In genomic region chr20:58894652-58895051, GRCh38 we compare ENCODE assay signal across 10 cellular contexts. TPM values are rescaled to one million over a fixed set of nuclear protein-coding genes. Genes with fewer than 3 reads are reported as not detected.
DNase-seq lines count a peak whose midpoint lies in the region; ATAC-seq, FAIRE-seq and TF ChIP-seq lines count a peak whose summit lies in the region.
"Had no signal": no experiment of that assay in that cellular context is flagged by ENCODE, and none has a peak within 500 bp of the region (broad histone marks: within the 10 kb centered on the region; RNA-seq: fewer than 3 reads in every experiment).

No MANE protein-coding gene starts in this region.

- TF ChIP-seq RAD21 in A549 (conservative IDR thresholded peaks at IDR 0.05 in 1 of 2, IDR thresholded peaks at IDR 0.05 in 1 of 2), result no peak

- DNase-seq in A549 (ENCODE audit: low read depth in 1 of 2, low spot score in 1 of 2) (no peak), HAP-1 (ENCODE audit: low spot score in 2 of 2) (no peak), mesothelial cell of epicardium (ENCODE audit: low spot score in 2 of 2, unreplicated experiment in 2 of 2) (no peak), NCI-H1694 treated with DMSO at 0.1 percent for 48 hours (lab: John Stamatoyannopoulos, UW) (no peak), H7 (no peak), esophagus squamous epithelium (lab: John Stamatoyannopoulos, UW) (no peak)
- DNase-seq: activated CD4-positive, alpha-beta T cell treated with anti-CD3 and anti-CD28 coated beads for 1 hour had no signal

- H3K4me1 Mint-ChIP-seq in mesothelial cell of epicardium, result peaks cover 66% of the 10 kb centered on the region

- in situ Hi-C loops in HAP-1 (cut with MboI; ENCODE audit: low sequenced_read_pairs), result no loop called here

- peak overlapping the region in 1 of 2 experiments; percentile 3; a peak in 1 of 6 replicates for H3K27ac ChIP-seq in A549
- H3K27ac ChIP-seq in angular gyrus (ENCODE audit: low read depth, low read length), result peak overlapping the region; percentile 64
- H3K27ac ChIP-seq in esophagus squamous epithelium, result peak overlapping the region in 2 of 4 donors; percentile 8 to 48

- no peaks in the 10 kb centered on the region for H3K9me3 Mint-ChIP-seq in mesothelial cell of epicardium

- H3K4me2 ChIP-seq in A549, result peak overlapping the region; percentile 77

- TF ChIP-seq POLR2A in A549 (IDR thresholded peaks at IDR 0.05; ENCODE audit: low read length) (no peak), esophagus squamous epithelium (IDR thresholded peaks at IDR 0.05) (no peak)

- no peak for FAIRE-seq in A549 (lab: Jason Lieb, UNC)
- FAIRE-seq: endometrium had no signal

- H3K27me3 Mint-ChIP-seq in mesothelial cell of epicardium (ENCODE audit: low read depth), result no peaks in the 10 kb centered on the region

- H3K4me3 ChIP-seq in A549, result no peak overlapping the region
- peak overlapping the region; percentile 75 for H3K4me3 ChIP-seq in HAP-1
- H3K4me3 ChIP-seq in H7 (ENCODE audit: insufficient read depth, low read depth, low read length), result no peak overlapping the region
- H3K4me3 ChIP-seq in esophagus squamous epithelium, result peak overlapping the region in 1 of 4 donors; percentile 25

- TF ChIP-seq EP300 in A549 (IDR thresholded peaks at IDR 0.05), result no peak

- CTCF ChIA-PET in A549 (lab: Yijun Ruan, JAX), result no interaction called here

- peak overlapping the region; percentile 93 for H3K4me3 Mint-ChIP-seq in mesothelial cell of epicardium

- intact Hi-C loops in esophagus squamous epithelium (cut with DNase I), result loop anchor here (10.0 kb wide), 1 partner anchor 140 kb away; the partner anchor contains the start of gene ATP5F1E

- H3K4me1 ChIP-seq in A549 (peaks cover 37% of the 10 kb centered on the region), HAP-1 (peaks cover 33% of the 10 kb centered on the region), esophagus squamous epithelium (peaks cover 20 to 76% (median 54%) of the 10 kb centered on the region in 3 donors)

- H3K36me3 Mint-ChIP-seq in mesothelial cell of epicardium, result peaks cover 6% of the 10 kb centered on the region

- no peaks in the 10 kb centered on the region for H3K9me3 ChIP-seq in A549
- no peaks in the 10 kb centered on the region for H3K9me3 ChIP-seq in HAP-1
- no peaks in the 10 kb centered on the region for H3K9me3 ChIP-seq in esophagus squamous epithelium

- H3K27me3 ChIP-seq in HAP-1 (ENCODE audit: low read depth), result no peaks in the 10 kb centered on the region
- H3K27me3 ChIP-seq in H7 (ENCODE audit: control insufficient read depth, insufficient read depth, low read length), result peaks cover 6% of the 10 kb centered on the region
- H3K27me3 ChIP-seq in esophagus squamous epithelium, result no peaks in the 10 kb centered on the region

- H3K36me3 ChIP-seq in HAP-1 (replicated peaks) (peaks cover 42% of the 10 kb centered on the region), H7 (replicated peaks; ENCODE audit: control insufficient read depth, insufficient read depth, low read length) (peaks cover 1% of the 10 kb centered on the region; the same call in 1 of the 2 replicates), esophagus squamous epithelium (peaks cover 0 to 33% (median 7%) of the 10 kb centered on the region in 3 donors)

- ATAC-seq in A549 (no peak), HG03139 (IDR thresholded peaks at IDR 0.05; ENCODE audit: unreplicated experiment) (no peak)

- H3K27ac Mint-ChIP-seq in mesothelial cell of epicardium, result peak overlapping the region; percentile 79

- no peak for TF ChIP-seq CTCF in A549 (IDR thresholded peaks at IDR 0.05)
- TF ChIP-seq CTCF in mesothelial cell of epicardium (IDR thresholded peaks at IDR 0.05; ENCODE audit: unreplicated experiment), result no peak
- no peak for TF ChIP-seq CTCF in esophagus squamous epithelium (IDR thresholded peaks at IDR 0.05)

- POLR2A ChIA-PET in A549 (lab: Yijun Ruan, JAX), result no interaction called here

TF ChIP-seq in A549, 52 proteins besides CTCF, POLR2A, EP300 and RAD21:
- TF ChIP-seq MYC (IDR thresholded peaks at IDR 0.05; ENCODE audit: borderline replicate concordance, low read length) (no peak), RNF2 (IDR thresholded peaks at IDR 0.05; ENCODE audit: borderline replicate concordance, low read depth) (no peak), HEYL (CRISPR knock-in tag; IDR thresholded peaks at IDR 0.05) (no peak), CBX2 (IDR thresholded peaks at IDR 0.05; ENCODE audit: borderline replicate concordance, low read depth) (no peak), JUN (IDR thresholded peaks at IDR 0.05) (no peak), POLR2AphosphoS2 (conservative IDR thresholded peaks at IDR 0.05; ENCODE audit: low read length) (no peak), E2F6 (IDR thresholded peaks at IDR 0.05; ENCODE audit: borderline replicate concordance, low read depth) (no peak), FOSL2 (IDR thresholded peaks at IDR 0.05) (no peak), FOSL2 (CRISPR knock-in tag; IDR thresholded peaks at IDR 0.05) (no peak), RCOR1 (IDR thresholded peaks at IDR 0.05; ENCODE audit: low read depth, low read length) (no peak), MAZ (IDR thresholded peaks at IDR 0.05; ENCODE audit: borderline replicate concordance, low read depth, low read length) (no peak), HDAC2 (IDR thresholded peaks at IDR 0.05) (no peak)

RNA-seq across cellular contexts. Expression of gene GNAS, which starts 42.1 kb away (rescaled TPM):
- polyA plus RNA-seq in A549 (2011; rRNA removed) (534 and 738 TPM in 2 replicates), A549 (2017; fragmentation: RNase III; extraction: RNeasy Plus Mini Kit Qiagen cat#74134 plus additional on column Dnase treatment) (507 to 621 TPM (median 600 TPM) in 3 replicates)
- polyA plus RNA-seq in A549 (2012; cell fraction: cytosol; rRNA removed), result 1,323 and 1,403 TPM in 2 replicates
- polyA plus RNA-seq in A549 (2012; cell fraction: nucleus; rRNA removed), result 944 and 1,281 TPM in 2 replicates
- polyA minus RNA-seq in A549 (2011; rRNA and poly(A)+ RNA removed), result 1,221 and 1,341 TPM in 2 replicates
- total RNA-seq in mesothelial cell of epicardium (1,218 to 1,240 TPM (median 1,226 TPM) in 3 replicates), esophagus squamous epithelium (100 to 1,000 TPM; 334 to 513 (median 458) TPM)
- 683 and 685 TPM in 2 replicates for total RNA-seq in H7 (2014; rRNA removed; shearing (Covaris generic))

RNA-seq across cellular contexts. Expression of gene GNAS-AS1, which starts 44.0 kb away (rescaled TPM):
- not detected in 2 replicates for polyA plus RNA-seq in A549 (2011; rRNA removed)
- not detected in 2 replicates for polyA plus RNA-seq in A549 (2012; cell fraction: cytosol; rRNA removed)
- polyA plus RNA-seq in A549 (2012; cell fraction: nucleus; rRNA removed), result not detected in 2 replicates
- polyA plus RNA-seq in A549 (2017; fragmentation: RNase III; extraction: RNeasy Plus Mini Kit Qiagen cat#74134 plus additional on column Dnase treatment), result not detected in 3 replicates
- not detected in 2 replicates for polyA minus RNA-seq in A549 (2011; rRNA and poly(A)+ RNA removed)
- total RNA-seq in mesothelial cell of epicardium, result 5.8 to 6.3 TPM (median 5.9 TPM) in 3 replicates
- total RNA-seq in H7 (2014; rRNA removed; shearing (Covaris generic)), result 0.24 and 0.26 TPM in 2 replicates
- total RNA-seq in esophagus squamous epithelium, result under 1 TPM in 3 of 4 donors, not detected in 1; 0.19 to 0.48 (median 0.34) TPM
